23 cellular contexts compared by ENCODE assay signal in the genomic region with DNA sequence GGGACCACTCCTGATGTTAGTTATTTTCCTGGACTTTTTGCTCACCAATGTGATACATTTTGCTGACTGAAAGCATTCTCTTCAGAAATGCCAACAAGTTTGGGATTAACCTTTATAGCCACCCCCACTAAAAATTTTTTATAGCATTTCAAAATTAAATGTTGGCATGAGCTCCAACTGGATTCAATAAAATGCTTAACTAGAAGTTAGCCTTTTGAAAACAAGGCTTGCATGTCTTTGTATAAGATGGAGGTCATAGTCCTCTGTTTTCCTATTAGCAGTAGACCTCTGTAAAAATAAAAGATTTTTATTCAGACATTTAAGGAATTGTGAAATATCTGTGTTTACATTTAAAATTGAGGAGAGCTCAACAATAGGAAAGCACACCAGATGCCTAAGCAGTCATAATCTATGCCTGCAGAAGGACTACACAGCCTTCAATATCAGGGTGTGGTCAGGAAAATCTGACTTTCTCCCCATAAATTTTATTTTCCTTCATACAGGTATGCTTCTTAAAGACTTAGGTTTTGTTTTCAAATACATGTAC.
"Had no signal": no experiment of that assay in that cellular context is flagged by ENCODE, and none has a peak within 500 bp of the region (broad histone marks: within the 10 kb centered on the region; RNA-seq: fewer than 3 reads in every experiment).

No MANE protein-coding gene starts in this region.

- H3K27ac ChIP-seq: breast epithelium, SJSA1 had no signal

- DNase-seq: activated CD4-positive, alpha-beta T cell treated with anti-CD3 and anti-CD28 coated beads for 48 hours; activated CD4-positive, alpha-beta T cell treated with anti-CD3 and anti-CD28 coated beads, Interleukin-2, amount 50 U/mL, for 4 hours; activated CD4-positive, CD25-positive, alpha-beta regulatory T cell treated with anti-CD3 and anti-CD28 coated beads, Interleukin-2, amount 50 U/mL, for 72 hours; activated CD8-positive, alpha-beta memory T cell treated with anti-CD3 and anti-CD28 coated beads, Interleukin-2, amount 50 U/mL, for 48 hours; activated CD8-positive, alpha-beta T cell treated with anti-CD3 and anti-CD28 coated beads, Interleukin-2, amount 10 ng/mL, durations not matched to agents 7 days and 5 days; activated naive CD4-positive, alpha-beta T cell treated with anti-CD3 and anti-CD28 coated beads, Interleukin-2, amount 50 U/mL, for 16 hours; activated naive CD8-positive, alpha-beta T cell treated with anti-CD3 and anti-CD28 coated beads, Interleukin-2, amount 10 ng/mL, durations not matched to agents 7 days and 5 days; activated T-cell treated with anti-CD3 and anti-CD28 coated beads, Interleukin-2, amount 50 U/mL, for 1 hour; aorta; Kasumi-1; NCI-H1105 treated with DMSO at 0.1 percent for 48 hours; NCI-H1436 treated with DMSO at 0.1 percent for 48 hours; NCI-H187; NCI-H2081; NCI-H446; NCI-H524; PC-3; SHP77 had no signal

- H3K4me1 ChIP-seq: breast epithelium, SJSA1 had no signal

- H3K9me3 ChIP-seq: breast epithelium, SJSA1 had no signal

- H3K4me3 ChIP-seq: breast epithelium, K562, SJSA1 had no signal

- FAIRE-seq: K562, RCC 7860 had no signal

- ATAC-seq: activated CD8-positive, alpha-beta T cell treated with anti-CD3 and anti-CD28 coated beads, Interleukin-2, amount 10 ng/mL, durations not matched to agents 7 days and 5 days; K562; PC-3; WTC11 had no signal

- H3K27me3 ChIP-seq: breast epithelium, SJSA1 had no signal
